In the genomic region with DNA sequence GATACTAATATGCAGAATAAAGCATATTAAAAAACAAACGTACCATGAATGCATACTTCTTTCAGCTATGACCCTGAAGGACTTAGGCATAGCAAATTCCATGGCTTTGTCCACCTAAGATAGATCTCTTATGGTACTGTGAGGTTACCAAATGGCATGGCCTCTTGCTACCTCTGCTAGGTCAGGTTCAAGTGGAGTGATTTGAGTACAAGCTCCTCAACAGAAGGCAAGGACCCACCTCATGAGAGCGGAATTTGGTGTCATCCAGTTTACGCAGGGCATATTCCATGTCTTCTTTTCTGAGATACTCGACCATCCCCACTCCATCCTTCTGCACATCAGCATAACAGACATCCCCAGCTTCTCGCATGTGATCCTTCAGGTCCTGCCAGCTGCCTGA, we compare ENCODE assay signal across 15 cellular contexts. TPM values are rescaled to one million over a fixed set of nuclear protein-coding genes. Genes with fewer than 3 reads are reported as not detected.
DNase-seq lines count a peak whose midpoint lies in the region; ATAC-seq, FAIRE-seq and TF ChIP-seq lines count a peak whose summit lies in the region.
"Had no signal": no experiment of that assay in that cellular context is flagged by ENCODE, and none has a peak within 500 bp of the region (broad histone marks: within the 10 kb centered on the region; RNA-seq: fewer than 3 reads in every experiment).

No MANE protein-coding gene starts in this region.

- H3K27ac ChIP-seq in HepG2 (ENCODE audit: extremely low read length, insufficient read depth, low read length) = no peak overlapping the region
- no peak overlapping the region for H3K27ac ChIP-seq in left lung
- H3K27ac ChIP-seq: BLaER1 had no signal

- intact Hi-C loops in HepG2 (cut with micrococcal nuclease; ENCODE audit: unreplicated experiment) (no loop called here), left lung (cut with DNase I) (no loop called here)
- intact Hi-C loops in activated CD4-positive, alpha-beta T cell treated with anti-CD3 and anti-CD28 coated beads, Interleukin-2, amount 10 ng/mL, durations not matched to agents 24 days and 14 days (cut with micrococcal nuclease) = no loop called here

- H3K9me3 ChIP-seq in HepG2 (ENCODE audit: low read length) (no peaks in the 10 kb centered on the region), left lung (no peaks in the 10 kb centered on the region)
- H3K9me3 ChIP-seq: BLaER1 had no signal

- H3K9ac ChIP-seq in HepG2 (ENCODE audit: insufficient read depth, low read depth, low read length) = no peak overlapping the region
- H3K9ac ChIP-seq: BLaER1 had no signal

- peaks cover 13 to 25% of the 10 kb centered on the region in 2 donors for H3K36me3 Mint-ChIP-seq in activated T-cell treated with anti-CD3 and anti-CD28 coated beads, Interleukin-2, amount 50 U/mL, for 72 hours (ENCODE audit: insufficient read depth in 2 of 2)
- H3K36me3 Mint-ChIP-seq in activated T-cell treated with anti-CD3 and anti-CD28 coated beads, Interleukin-2, amount 50 U/mL, for 4 hours (ENCODE audit: insufficient read depth) = peaks cover 47% of the 10 kb centered on the region
- H3K36me3 Mint-ChIP-seq in WTC11 = peaks cover 74% of the 10 kb centered on the region
- H3K36me3 Mint-ChIP-seq in activated CD4-positive, alpha-beta T cell treated with anti-CD3 and anti-CD28 coated beads, Interleukin-2, amount 10 ng/mL, durations not matched to agents 24 days and 14 days (ENCODE audit: low read depth) = peaks cover 69% of the 10 kb centered on the region

- CTCF ChIA-PET in WTC11 (lab: Charles Lee) (interaction anchor here (0.9 to 1.2 kb wide), 2 partner anchors 81 to 137 kb away, joined by 3 read pairs; no protein-coding TSS in a partner anchor), HepG2 (lab: Yijun Ruan, JAX; ENCODE audit: low intra/inter-chr PET ratio, low total read pairs) (no interaction called here)

- H3K4me3 ChIP-seq in HepG2 (replicated peaks in 1 of 3; ENCODE audit: insufficient read depth in 1 of 3, low read depth in 2 of 3, low read length in 3 of 3) = no peak overlapping the region
- H3K4me3 ChIP-seq in left lung = no peak overlapping the region
- H3K4me3 ChIP-seq: BLaER1 had no signal

- no peak for TF ChIP-seq POLR2A in HepG2 (IDR thresholded peaks at IDR 0.05; ENCODE audit: insufficient read depth in 1 of 2, low read depth in 2 of 2, low read length in 2 of 2)

- TF ChIP-seq RAD21 in HepG2 (CRISPR knock-in tag; IDR thresholded peaks at IDR 0.05) = no peak

- H2AFZ ChIP-seq in HepG2 (ENCODE audit: low read length) = no peak overlapping the region

- H3K79me2 ChIP-seq in HepG2 (ENCODE audit: insufficient read depth, low read length) = peaks cover 36% of the 10 kb centered on the region

- no peak for FAIRE-seq in HepG2 (lab: Jason Lieb, UNC)
- FAIRE-seq: GM12891, GM19239, H54 had no signal

- H4K20me1 ChIP-seq in HepG2 (ENCODE audit: insufficient read depth, low read length) = peaks cover 30% of the 10 kb centered on the region

- peaks cover 23% of the 10 kb centered on the region for H3K4me1 ChIP-seq in HepG2 (ENCODE audit: insufficient read depth, low read length)
- peaks cover 5 to 27% of the 10 kb centered on the region in 2 donors for H3K4me1 ChIP-seq in left lung

- POLR2A ChIA-PET in WTC11 (lab: Charles Lee) (no interaction called here), HepG2 (lab: Yijun Ruan, JAX) (interaction anchor here (1.6 kb wide), 1 partner anchor 234 kb away, joined by 3 read pairs; no protein-coding TSS in a partner anchor)

- ATAC-seq in activated T-cell treated with anti-CD3 and anti-CD28 coated beads, Interleukin-2, amount 50 U/mL, for 72 hours (replicated peaks in 1 of 2) = no peak
- ATAC-seq in activated T-cell treated with anti-CD3 and anti-CD28 coated beads, Interleukin-2, amount 50 U/mL, for 4 hours = no peak
- ATAC-seq in WTC11 (no peak), HepG2 (no peak), left lung (no peak)
- ATAC-seq: HCT116 had no signal

- in situ Hi-C loops in HepG2 (cut with HindIII; ENCODE audit: extremely low pct_ligation_motif_present, low pct_unique_long_range_greater_than_20kb) = no loop called here

- BruUV-seq in HepG2 (replicated peaks; lab: Mats Ljungman, UMichigan) = no TSS peak

- peak overlapping the region; percentile 86 for H3K27ac Mint-ChIP-seq in activated T-cell treated with anti-CD3 and anti-CD28 coated beads, Interleukin-2, amount 50 U/mL, for 72 hours
- peak overlapping the region; percentile 76; the same call in 1 of the 2 replicates for H3K27ac Mint-ChIP-seq in WTC11
- no peak overlapping the region for H3K27ac Mint-ChIP-seq in activated CD4-positive, alpha-beta T cell treated with anti-CD3 and anti-CD28 coated beads, Interleukin-2, amount 10 ng/mL, durations not matched to agents 24 days and 14 days

- H3K27me3 Mint-ChIP-seq in activated T-cell treated with anti-CD3 and anti-CD28 coated beads, Interleukin-2, amount 50 U/mL, for 72 hours (ENCODE audit: low read depth) = no peaks in the 10 kb centered on the region
- no peaks in the 10 kb centered on the region for H3K27me3 Mint-ChIP-seq in activated T-cell treated with anti-CD3 and anti-CD28 coated beads, Interleukin-2, amount 50 U/mL, for 4 hours (ENCODE audit: low read depth)
- no peaks in the 10 kb centered on the region for H3K27me3 Mint-ChIP-seq in WTC11 (ENCODE audit: low read depth)
- no peaks in the 10 kb centered on the region for H3K27me3 Mint-ChIP-seq in activated CD4-positive, alpha-beta T cell treated with anti-CD3 and anti-CD28 coated beads, Interleukin-2, amount 10 ng/mL, durations not matched to agents 24 days and 14 days

- no peaks in the 10 kb centered on the region for H3K9me3 Mint-ChIP-seq in activated T-cell treated with anti-CD3 and anti-CD28 coated beads, Interleukin-2, amount 50 U/mL, for 72 hours
- no peaks in the 10 kb centered on the region for H3K9me3 Mint-ChIP-seq in activated T-cell treated with anti-CD3 and anti-CD28 coated beads, Interleukin-2, amount 50 U/mL, for 4 hours
- no peaks in the 10 kb centered on the region for H3K9me3 Mint-ChIP-seq in WTC11
- H3K9me3 Mint-ChIP-seq in activated CD4-positive, alpha-beta T cell treated with anti-CD3 and anti-CD28 coated beads, Interleukin-2, amount 10 ng/mL, durations not matched to agents 24 days and 14 days = no peaks in the 10 kb centered on the region

- H3K36me3 ChIP-seq in HepG2 (replicated peaks in 1 of 2; ENCODE audit: control insufficient read depth in 1 of 2, insufficient read depth in 2 of 2, low read length in 2 of 2) = peaks cover 27 to 73% of the 10 kb centered on the region in 2 experiments
- peaks cover 0 to 82% of the 10 kb centered on the region in 2 donors for H3K36me3 ChIP-seq in left lung

- TF ChIP-seq EP300 in HepG2 (IDR thresholded peaks at IDR 0.05; ENCODE audit: low read depth in 2 of 2, low read length in 2 of 2) (no peak), HepG2 (CRISPR knock-in tag; IDR thresholded peaks at IDR 0.05; ENCODE audit: borderline replicate concordance) (no peak)

- no peaks in the 10 kb centered on the region for H3K27me3 ChIP-seq in HepG2 (ENCODE audit: control insufficient read depth in 1 of 2, insufficient read depth in 2 of 2, low read length in 2 of 2)
- no peaks in the 10 kb centered on the region for H3K27me3 ChIP-seq in left lung
- H3K27me3 ChIP-seq: BLaER1 had no signal

- DNase-seq in activated T-cell treated with anti-CD3 and anti-CD28 coated beads, Interleukin-2, amount 50 U/mL, for 72 hours = no peak
- DNase-seq in activated T-cell treated with anti-CD3 and anti-CD28 coated beads, Interleukin-2, amount 50 U/mL, for 4 hours = no peak
- no peak for DNase-seq in WTC11 (ENCODE audit: low spot score)
- DNase-seq in HepG2 (ENCODE audit: low spot score) = no peak
- DNase-seq in left lung = no peak
- DNase-seq in activated effector memory CD4-positive, alpha-beta T cell treated with Interleukin-2 at 50 U/mL for 16 hours = no peak
- DNase-seq in activated CD4-positive, alpha-beta T cell treated with anti-CD3 and anti-CD28 coated beads, Interleukin-2, amount 10 ng/mL, durations not matched to agents 24 days and 14 days = no peak
- DNase-seq: 8988T, AML-193, IMR-90 had no signal

- 96% methylated on average over 5 of the region's 5 CpGs for WGBS in HepG2 (ENCODE audit: low lambda C conversion rate)

- H3K4me3 Mint-ChIP-seq in activated T-cell treated with anti-CD3 and anti-CD28 coated beads, Interleukin-2, amount 50 U/mL, for 72 hours = no peak overlapping the region
- no peak overlapping the region for H3K4me3 Mint-ChIP-seq in activated T-cell treated with anti-CD3 and anti-CD28 coated beads, Interleukin-2, amount 50 U/mL, for 4 hours
- H3K4me3 Mint-ChIP-seq in WTC11 = no peak overlapping the region
- no peak overlapping the region for H3K4me3 Mint-ChIP-seq in activated CD4-positive, alpha-beta T cell treated with anti-CD3 and anti-CD28 coated beads, Interleukin-2, amount 10 ng/mL, durations not matched to agents 24 days and 14 days

- TF ChIP-seq CTCF in WTC11 (IDR thresholded peaks at IDR 0.05) = no peak
- no peak for TF ChIP-seq CTCF in HepG2 (CRISPR knock-in tag; IDR thresholded peaks at IDR 0.05)
- TF ChIP-seq CTCF in left lung (IDR thresholded peaks at IDR 0.05) = no peak

- H3K4me2 ChIP-seq in HepG2 (ENCODE audit: low read depth, low read length) = no peak overlapping the region
- H3K4me2 ChIP-seq: BLaER1 had no signal

- peaks cover 35% of the 10 kb centered on the region for H3K4me1 Mint-ChIP-seq in activated T-cell treated with anti-CD3 and anti-CD28 coated beads, Interleukin-2, amount 50 U/mL, for 72 hours (ENCODE audit: low read depth)
- H3K4me1 Mint-ChIP-seq in activated T-cell treated with anti-CD3 and anti-CD28 coated beads, Interleukin-2, amount 50 U/mL, for 4 hours (ENCODE audit: low read depth) = peaks cover 27% of the 10 kb centered on the region
- peaks cover 20% of the 10 kb centered on the region for H3K4me1 Mint-ChIP-seq in WTC11
- peaks cover 22% of the 10 kb centered on the region for H3K4me1 Mint-ChIP-seq in activated CD4-positive, alpha-beta T cell treated with anti-CD3 and anti-CD28 coated beads, Interleukin-2, amount 10 ng/mL, durations not matched to agents 24 days and 14 days

RNA-seq across cellular contexts. Expression of a gene that starts 5.8 kb away (rescaled TPM):
- total RNA-seq in activated T-cell treated with anti-CD3 and anti-CD28 coated beads, Interleukin-2, amount 50 U/mL, for 72 hours = 100 to 1,000 TPM; 158 to 165 TPM
- 100 to 1,000 TPM; 259 to 288 (median 272) TPM for total RNA-seq in activated T-cell treated with anti-CD3 and anti-CD28 coated beads, Interleukin-2, amount 50 U/mL, for 4 hours
- 274 to 286 TPM (median 276 TPM) in 3 replicates for total RNA-seq in WTC11 (2021)
- total RNA-seq in HepG2 (2016; rRNA removed; fragmentation: Illumina TruSeq; extraction: Trizol) = 144 and 153 TPM in 2 replicates
- total RNA-seq in HepG2 (2016; cell fraction: cytosol; rRNA removed; fragmentation: Illumina TruSeq; extraction: Trizol; ENCODE audit: low read depth) = 79.8 and 92.3 TPM in 2 replicates
- total RNA-seq in HepG2 (2016; cell fraction: insoluble cytoplasmic fraction; rRNA removed; fragmentation: Illumina TruSeq; extraction: Trizol) = 147 and 151 TPM in 2 replicates
- total RNA-seq in HepG2 (2016; cell fraction: membrane; rRNA removed; fragmentation: Illumina TruSeq; extraction: Trizol) = 156 and 174 TPM in 2 replicates
- total RNA-seq in HepG2 (2016; cell fraction: nucleus; rRNA removed; fragmentation: Illumina TruSeq; extraction: Trizol) = 91.6 and 93.3 TPM in 2 replicates
- polyA plus RNA-seq in HepG2 (2011; rRNA removed) = 96.2 and 125 TPM in 2 replicates
- 104 and 110 TPM in 2 replicates for polyA plus RNA-seq in HepG2 (2011; cell fraction: cytosol; rRNA removed)
- 63.8 and 77.8 TPM in 2 replicates for polyA plus RNA-seq in HepG2 (2011; cell fraction: nucleus; rRNA removed)
- polyA plus RNA-seq in HepG2 (2012) = 107 and 137 TPM in 2 replicates
- polyA plus RNA-seq in HepG2 (2016; cell fraction: cytosol; fragmentation: Illumina TruSeq; extraction: Trizol; ENCODE audit: low read depth) = 105 and 142 TPM in 2 replicates
- 249 and 255 TPM in 2 replicates for polyA plus RNA-seq in HepG2 (2016; cell fraction: insoluble cytoplasmic fraction; fragmentation: Illumina TruSeq; extraction: Trizol; ENCODE audit: low read depth)
- polyA plus RNA-seq in HepG2 (2016; cell fraction: membrane; fragmentation: Illumina TruSeq; extraction: Trizol; ENCODE audit: low read depth) = 171 and 200 TPM in 2 replicates
- 188 and 193 TPM in 2 replicates for polyA plus RNA-seq in HepG2 (2016; cell fraction: nucleus; fragmentation: Illumina TruSeq; extraction: Trizol; ENCODE audit: insufficient read depth, low read depth)
- 43.3 and 56.5 TPM in 2 replicates for polyA minus RNA-seq in HepG2 (2011; rRNA and poly(A)+ RNA removed; ENCODE audit: low replicate concordance)
- 67.3 and 72.5 TPM in 2 replicates for polyA minus RNA-seq in HepG2 (2011; cell fraction: cytosol; rRNA and poly(A)+ RNA removed)
- 74.4 and 78.4 TPM in 2 replicates for polyA minus RNA-seq in HepG2 (2011; cell fraction: nucleus; rRNA and poly(A)+ RNA removed)
- total RNA-seq in left lung = 100 to 1,000 TPM; 120 to 136 TPM
- 249 and 255 TPM in 2 replicates for total RNA-seq in activated CD4-positive, alpha-beta T cell treated with anti-CD3 and anti-CD28 coated beads, Interleukin-2, amount 10 ng/mL, durations not matched to agents 24 days and 14 days

RNA-seq across cellular contexts. Expression of a gene that starts 17.5 kb away (rescaled TPM):
- total RNA-seq in activated T-cell treated with anti-CD3 and anti-CD28 coated beads, Interleukin-2, amount 50 U/mL, for 72 hours = 10 to 100 TPM; 29.4 to 37.9 TPM
- total RNA-seq in activated T-cell treated with anti-CD3 and anti-CD28 coated beads, Interleukin-2, amount 50 U/mL, for 4 hours = 10 to 100 TPM; 47.6 to 58.0 (median 55.1) TPM
- total RNA-seq in WTC11 (2021) (29.8 to 36.9 TPM (median 33.9 TPM) in 3 replicates), HepG2 (2016; rRNA removed; fragmentation: Illumina TruSeq; extraction: Trizol) (29.7 and 38.5 TPM in 2 replicates), left lung (10 to 100 TPM; 30.1 TPM)
- total RNA-seq in HepG2 (2016; cell fraction: cytosol; rRNA removed; fragmentation: Illumina TruSeq; extraction: Trizol; ENCODE audit: low read depth) = 6.2 and 7.0 TPM in 2 replicates
- 27.8 and 40.0 TPM in 2 replicates for total RNA-seq in HepG2 (2016; cell fraction: insoluble cytoplasmic fraction; rRNA removed; fragmentation: Illumina TruSeq; extraction: Trizol)
- total RNA-seq in HepG2 (2016; cell fraction: membrane; rRNA removed; fragmentation: Illumina TruSeq; extraction: Trizol) = 19.6 and 20.8 TPM in 2 replicates
- 15.6 and 15.8 TPM in 2 replicates for total RNA-seq in HepG2 (2016; cell fraction: nucleus; rRNA removed; fragmentation: Illumina TruSeq; extraction: Trizol)
- polyA plus RNA-seq in HepG2 (2011; rRNA removed) = 16.2 and 17.7 TPM in 2 replicates
- polyA plus RNA-seq in HepG2 (2011; cell fraction: cytosol; rRNA removed) = 11.9 and 14.7 TPM in 2 replicates
- 11.4 and 14.2 TPM in 2 replicates for polyA plus RNA-seq in HepG2 (2011; cell fraction: nucleus; rRNA removed)
- polyA plus RNA-seq in HepG2 (2012) = 16.9 and 17.4 TPM in 2 replicates
- polyA plus RNA-seq in HepG2 (2016; cell fraction: cytosol; fragmentation: Illumina TruSeq; extraction: Trizol; ENCODE audit: low read depth) = 6.3 and 6.9 TPM in 2 replicates
- 39.2 and 42.0 TPM in 2 replicates for polyA plus RNA-seq in HepG2 (2016; cell fraction: insoluble cytoplasmic fraction; fragmentation: Illumina TruSeq; extraction: Trizol; ENCODE audit: low read depth)
- polyA plus RNA-seq in HepG2 (2016; cell fraction: membrane; fragmentation: Illumina TruSeq; extraction: Trizol; ENCODE audit: low read depth) = 16.7 and 17.8 TPM in 2 replicates
- polyA plus RNA-seq in HepG2 (2016; cell fraction: nucleus; fragmentation: Illumina TruSeq; extraction: Trizol; ENCODE audit: insufficient read depth, low read depth) = 24.7 and 31.3 TPM in 2 replicates
- polyA minus RNA-seq in HepG2 (2011; rRNA and poly(A)+ RNA removed; ENCODE audit: low replicate concordance) = 39.6 and 42.0 TPM in 2 replicates
- polyA minus RNA-seq in HepG2 (2011; cell fraction: cytosol; rRNA and poly(A)+ RNA removed) = 11.3 and 14.5 TPM in 2 replicates
- 13.5 and 15.9 TPM in 2 replicates for polyA minus RNA-seq in HepG2 (2011; cell fraction: nucleus; rRNA and poly(A)+ RNA removed)
- total RNA-seq in activated CD4-positive, alpha-beta T cell treated with anti-CD3 and anti-CD28 coated beads, Interleukin-2, amount 10 ng/mL, durations not matched to agents 24 days and 14 days = 34.1 and 41.0 TPM in 2 replicates

RNA-seq across cellular contexts. Expression of a gene that starts 17.5 kb away (rescaled TPM):
- 10 to 100 TPM; 44.5 to 68.0 TPM for total RNA-seq in activated T-cell treated with anti-CD3 and anti-CD28 coated beads, Interleukin-2, amount 50 U/mL, for 72 hours
- 10 to 100 TPM; 60.7 to 68.9 (median 66.4) TPM for total RNA-seq in activated T-cell treated with anti-CD3 and anti-CD28 coated beads, Interleukin-2, amount 50 U/mL, for 4 hours
- total RNA-seq in WTC11 (2021) (59.5 to 75.3 TPM (median 60.4 TPM) in 3 replicates), HepG2 (2016; rRNA removed; fragmentation: Illumina TruSeq; extraction: Trizol) (117 and 178 TPM in 2 replicates), left lung (10 to 100 TPM; 21.9 to 29.1 TPM)
- total RNA-seq in HepG2 (2016; cell fraction: cytosol; rRNA removed; fragmentation: Illumina TruSeq; extraction: Trizol; ENCODE audit: low read depth) = 39.1 and 44.5 TPM in 2 replicates
- 119 and 181 TPM in 2 replicates for total RNA-seq in HepG2 (2016; cell fraction: insoluble cytoplasmic fraction; rRNA removed; fragmentation: Illumina TruSeq; extraction: Trizol)
- total RNA-seq in HepG2 (2016; cell fraction: membrane; rRNA removed; fragmentation: Illumina TruSeq; extraction: Trizol) = 111 and 122 TPM in 2 replicates
- 43.7 and 44.3 TPM in 2 replicates for total RNA-seq in HepG2 (2016; cell fraction: nucleus; rRNA removed; fragmentation: Illumina TruSeq; extraction: Trizol)
- polyA plus RNA-seq in HepG2 (2011; rRNA removed) = 44.4 and 55.0 TPM in 2 replicates
- polyA plus RNA-seq in HepG2 (2011; cell fraction: cytosol; rRNA removed) = 24.2 and 38.0 TPM in 2 replicates
- polyA plus RNA-seq in HepG2 (2011; cell fraction: nucleus; rRNA removed) = 10.3 and 10.4 TPM in 2 replicates
- polyA plus RNA-seq in HepG2 (2012) = 53.7 and 57.3 TPM in 2 replicates
- polyA plus RNA-seq in HepG2 (2016; cell fraction: cytosol; fragmentation: Illumina TruSeq; extraction: Trizol; ENCODE audit: low read depth) = 40.5 and 48.9 TPM in 2 replicates
- 178 and 205 TPM in 2 replicates for polyA plus RNA-seq in HepG2 (2016; cell fraction: insoluble cytoplasmic fraction; fragmentation: Illumina TruSeq; extraction: Trizol; ENCODE audit: low read depth)
- 88.7 and 94.2 TPM in 2 replicates for polyA plus RNA-seq in HepG2 (2016; cell fraction: membrane; fragmentation: Illumina TruSeq; extraction: Trizol; ENCODE audit: low read depth)
- 77.8 and 83.9 TPM in 2 replicates for polyA plus RNA-seq in HepG2 (2016; cell fraction: nucleus; fragmentation: Illumina TruSeq; extraction: Trizol; ENCODE audit: insufficient read depth, low read depth)
- polyA minus RNA-seq in HepG2 (2011; rRNA and poly(A)+ RNA removed; ENCODE audit: low replicate concordance) = 5.9 and 9.3 TPM in 2 replicates
- polyA minus RNA-seq in HepG2 (2011; cell fraction: cytosol; rRNA and poly(A)+ RNA removed) = 16.6 and 18.5 TPM in 2 replicates
- polyA minus RNA-seq in HepG2 (2011; cell fraction: nucleus; rRNA and poly(A)+ RNA removed) = 11.6 and 11.8 TPM in 2 replicates
- total RNA-seq in activated CD4-positive, alpha-beta T cell treated with anti-CD3 and anti-CD28 coated beads, Interleukin-2, amount 10 ng/mL, durations not matched to agents 24 days and 14 days = 54.6 and 57.5 TPM in 2 replicates

RNA-seq across cellular contexts. Expression of a gene that starts 25.8 kb away (rescaled TPM):
- total RNA-seq in activated T-cell treated with anti-CD3 and anti-CD28 coated beads, Interleukin-2, amount 50 U/mL, for 72 hours = 100 to 1,000 TPM; 282 to 295 TPM
- 100 to 1,000 TPM; 495 to 510 (median 508) TPM for total RNA-seq in activated T-cell treated with anti-CD3 and anti-CD28 coated beads, Interleukin-2, amount 50 U/mL, for 4 hours
- 511 to 573 TPM (median 515 TPM) in 3 replicates for total RNA-seq in WTC11 (2021)
- 204 and 542 TPM in 2 replicates for total RNA-seq in HepG2 (2016; rRNA removed; fragmentation: Illumina TruSeq; extraction: Trizol)
- total RNA-seq in HepG2 (2016; cell fraction: cytosol; rRNA removed; fragmentation: Illumina TruSeq; extraction: Trizol; ENCODE audit: low read depth) = 121 and 131 TPM in 2 replicates
- 226 and 562 TPM in 2 replicates for total RNA-seq in HepG2 (2016; cell fraction: insoluble cytoplasmic fraction; rRNA removed; fragmentation: Illumina TruSeq; extraction: Trizol)
- 107 and 111 TPM in 2 replicates for total RNA-seq in HepG2 (2016; cell fraction: membrane; rRNA removed; fragmentation: Illumina TruSeq; extraction: Trizol)
- 291 and 339 TPM in 2 replicates for total RNA-seq in HepG2 (2016; cell fraction: nucleus; rRNA removed; fragmentation: Illumina TruSeq; extraction: Trizol)
- polyA plus RNA-seq in HepG2 (2011; rRNA removed) = 655 and 673 TPM in 2 replicates
- polyA plus RNA-seq in HepG2 (2011; cell fraction: cytosol; rRNA removed) = 682 and 991 TPM in 2 replicates
- polyA plus RNA-seq in HepG2 (2011; cell fraction: nucleus; rRNA removed) = 688 and 965 TPM in 2 replicates
- 389 and 405 TPM in 2 replicates for polyA plus RNA-seq in HepG2 (2012)
- 114 and 131 TPM in 2 replicates for polyA plus RNA-seq in HepG2 (2016; cell fraction: cytosol; fragmentation: Illumina TruSeq; extraction: Trizol; ENCODE audit: low read depth)
- 204 and 225 TPM in 2 replicates for polyA plus RNA-seq in HepG2 (2016; cell fraction: insoluble cytoplasmic fraction; fragmentation: Illumina TruSeq; extraction: Trizol; ENCODE audit: low read depth)
- polyA plus RNA-seq in HepG2 (2016; cell fraction: membrane; fragmentation: Illumina TruSeq; extraction: Trizol; ENCODE audit: low read depth) = 86.9 and 92.6 TPM in 2 replicates
- polyA plus RNA-seq in HepG2 (2016; cell fraction: nucleus; fragmentation: Illumina TruSeq; extraction: Trizol; ENCODE audit: insufficient read depth, low read depth) = 490 and 539 TPM in 2 replicates
- 318 and 569 TPM in 2 replicates for polyA minus RNA-seq in HepG2 (2011; rRNA and poly(A)+ RNA removed; ENCODE audit: low replicate concordance)
- 173 and 174 TPM in 2 replicates for polyA minus RNA-seq in HepG2 (2011; cell fraction: cytosol; rRNA and poly(A)+ RNA removed)
- polyA minus RNA-seq in HepG2 (2011; cell fraction: nucleus; rRNA and poly(A)+ RNA removed) = 97.8 and 134 TPM in 2 replicates
- total RNA-seq in left lung = 100 to 1,000 TPM; 308 to 311 TPM
- total RNA-seq in activated CD4-positive, alpha-beta T cell treated with anti-CD3 and anti-CD28 coated beads, Interleukin-2, amount 10 ng/mL, durations not matched to agents 24 days and 14 days = 362 and 363 TPM in 2 replicates

RNA-seq across cellular contexts. Expression of a gene that starts 32.2 kb away (rescaled TPM):
- 100 to 1,000 TPM; 115 to 119 TPM for total RNA-seq in activated T-cell treated with anti-CD3 and anti-CD28 coated beads, Interleukin-2, amount 50 U/mL, for 72 hours
- 100 to 1,000 TPM; 243 to 252 (median 248) TPM for total RNA-seq in activated T-cell treated with anti-CD3 and anti-CD28 coated beads, Interleukin-2, amount 50 U/mL, for 4 hours
- total RNA-seq in WTC11 (2021) (327 to 470 TPM (median 463 TPM) in 3 replicates), HepG2 (2016; rRNA removed; fragmentation: Illumina TruSeq; extraction: Trizol) (271 and 403 TPM in 2 replicates), left lung (100 to 1,000 TPM; 342 to 352 TPM)
- total RNA-seq in HepG2 (2016; cell fraction: cytosol; rRNA removed; fragmentation: Illumina TruSeq; extraction: Trizol; ENCODE audit: low read depth) = 125 and 176 TPM in 2 replicates
- 277 and 420 TPM in 2 replicates for total RNA-seq in HepG2 (2016; cell fraction: insoluble cytoplasmic fraction; rRNA removed; fragmentation: Illumina TruSeq; extraction: Trizol)
- 174 and 230 TPM in 2 replicates for total RNA-seq in HepG2 (2016; cell fraction: membrane; rRNA removed; fragmentation: Illumina TruSeq; extraction: Trizol)
- total RNA-seq in HepG2 (2016; cell fraction: nucleus; rRNA removed; fragmentation: Illumina TruSeq; extraction: Trizol) = 119 and 123 TPM in 2 replicates
- 294 and 318 TPM in 2 replicates for polyA plus RNA-seq in HepG2 (2011; rRNA removed)
- 305 and 402 TPM in 2 replicates for polyA plus RNA-seq in HepG2 (2011; cell fraction: cytosol; rRNA removed)
- polyA plus RNA-seq in HepG2 (2011; cell fraction: nucleus; rRNA removed) = 130 and 152 TPM in 2 replicates
- 350 and 505 TPM in 2 replicates for polyA plus RNA-seq in HepG2 (2012)
- 240 and 370 TPM in 2 replicates for polyA plus RNA-seq in HepG2 (2016; cell fraction: cytosol; fragmentation: Illumina TruSeq; extraction: Trizol; ENCODE audit: low read depth)
- 862 and 951 TPM in 2 replicates for polyA plus RNA-seq in HepG2 (2016; cell fraction: insoluble cytoplasmic fraction; fragmentation: Illumina TruSeq; extraction: Trizol; ENCODE audit: low read depth)
- 322 and 411 TPM in 2 replicates for polyA plus RNA-seq in HepG2 (2016; cell fraction: membrane; fragmentation: Illumina TruSeq; extraction: Trizol; ENCODE audit: low read depth)
- polyA plus RNA-seq in HepG2 (2016; cell fraction: nucleus; fragmentation: Illumina TruSeq; extraction: Trizol; ENCODE audit: insufficient read depth, low read depth) = 362 and 385 TPM in 2 replicates
- polyA minus RNA-seq in HepG2 (2011; rRNA and poly(A)+ RNA removed; ENCODE audit: low replicate concordance) = 59.5 and 114 TPM in 2 replicates
- 80.5 and 87.3 TPM in 2 replicates for polyA minus RNA-seq in HepG2 (2011; cell fraction: cytosol; rRNA and poly(A)+ RNA removed)
- 57.0 and 67.4 TPM in 2 replicates for polyA minus RNA-seq in HepG2 (2011; cell fraction: nucleus; rRNA and poly(A)+ RNA removed)
- total RNA-seq in activated CD4-positive, alpha-beta T cell treated with anti-CD3 and anti-CD28 coated beads, Interleukin-2, amount 10 ng/mL, durations not matched to agents 24 days and 14 days = 330 and 351 TPM in 2 replicates
